In the genomic region with DNA sequence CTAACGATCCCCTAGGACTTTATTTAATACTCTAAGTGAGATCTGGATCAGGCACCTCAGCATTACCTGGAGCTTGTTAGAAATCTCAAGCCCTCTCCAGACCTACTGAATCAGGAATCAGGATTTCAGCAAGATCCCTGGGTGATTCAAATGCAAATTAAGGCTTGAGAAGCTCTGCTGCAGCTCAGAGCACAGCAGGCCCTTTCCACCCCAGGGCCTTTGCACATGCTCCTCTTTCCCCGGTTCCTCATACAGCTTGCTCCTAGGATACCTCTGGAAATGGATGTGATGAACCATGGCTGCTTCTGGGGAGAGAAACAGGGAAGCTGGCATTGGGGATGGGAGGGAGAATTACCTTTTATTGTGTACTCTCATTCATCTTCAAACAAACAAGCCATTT, we compare ENCODE assay signal across 14 cellular contexts. TPM values are rescaled to one million over a fixed set of nuclear protein-coding genes. Genes with fewer than 3 reads are reported as not detected.
DNase-seq lines count a peak whose midpoint lies in the region; ATAC-seq, FAIRE-seq and TF ChIP-seq lines count a peak whose summit lies in the region.
"Had no signal": no experiment of that assay in that cellular context is flagged by ENCODE, and none has a peak within 500 bp of the region (broad histone marks: within the 10 kb centered on the region; RNA-seq: fewer than 3 reads in every experiment).

No MANE protein-coding gene starts in this region.

- no TSS peak for BruUV-seq in HepG2 (replicated peaks; lab: Mats Ljungman, UMichigan)

- no peak overlapping the region for H3K9ac ChIP-seq in HepG2 (ENCODE audit: insufficient read depth, low read depth, low read length)

- H3K9me3 Mint-ChIP-seq in activated CD4-positive, alpha-beta memory T cell treated with anti-CD3 and anti-CD28 coated beads, Interleukin-2, amount 10 ng/mL, durations not matched to agents 7 days and 5 days: no peaks in the 10 kb centered on the region
- H3K9me3 Mint-ChIP-seq in immature natural killer cell: no peaks in the 10 kb centered on the region

- peak overlapping the region; percentile 97 for H3K4me3 Mint-ChIP-seq in activated CD4-positive, alpha-beta memory T cell treated with anti-CD3 and anti-CD28 coated beads, Interleukin-2, amount 10 ng/mL, durations not matched to agents 7 days and 5 days
- H3K4me3 Mint-ChIP-seq in immature natural killer cell: peak overlapping the region; percentile 78 to 92 (median 85)

- TF ChIP-seq POLR2A in HepG2 (IDR thresholded peaks at IDR 0.05; ENCODE audit: insufficient read depth in 1 of 2, low read depth in 2 of 2, low read length in 2 of 2) (no peak), right lobe of liver (IDR thresholded peaks at IDR 0.05) (no peak), upper lobe of left lung (IDR thresholded peaks at IDR 0.05) (no peak)

- H3K79me2 ChIP-seq in HepG2 (ENCODE audit: insufficient read depth, low read length): no peaks in the 10 kb centered on the region

- in situ Hi-C loops in HepG2 (cut with HindIII; ENCODE audit: extremely low pct_ligation_motif_present, low pct_unique_long_range_greater_than_20kb) (no loop called here), brain microvascular endothelial cell (cut with HindIII; ENCODE audit: low pct_ligation_motif_present, low sequenced_read_pairs) (no loop called here)

- no peak for FAIRE-seq in HepG2 (lab: Jason Lieb, UNC)
- no peak for FAIRE-seq in HTR-8/SVneo (lab: Jason Lieb, UNC)
- FAIRE-seq: colon, G401.6 had no signal

- H2AFZ ChIP-seq in HepG2 (ENCODE audit: low read length): no peak overlapping the region

- no peaks in the 10 kb centered on the region for H3K27me3 Mint-ChIP-seq in activated CD4-positive, alpha-beta memory T cell treated with anti-CD3 and anti-CD28 coated beads, Interleukin-2, amount 10 ng/mL, durations not matched to agents 7 days and 5 days
- H3K27me3 Mint-ChIP-seq in immature natural killer cell (ENCODE audit: low read depth in 3 of 3): peaks cover 3 to 6% (median 3%) of the 10 kb centered on the region in 3 donors

- H3K9me3 ChIP-seq in HepG2 (ENCODE audit: low read length): no peaks in the 10 kb centered on the region
- no peaks in the 10 kb centered on the region for H3K9me3 ChIP-seq in right lobe of liver
- no peaks in the 10 kb centered on the region for H3K9me3 ChIP-seq in upper lobe of left lung
- H3K9me3 ChIP-seq: ovary, SJSA1 had no signal

- H3K27me3 ChIP-seq in HepG2 (ENCODE audit: control insufficient read depth in 1 of 2, insufficient read depth in 2 of 2, low read length in 2 of 2): no peaks in the 10 kb centered on the region
- no peaks in the 10 kb centered on the region for H3K27me3 ChIP-seq in right lobe of liver
- no peaks in the 10 kb centered on the region for H3K27me3 ChIP-seq in upper lobe of left lung
- H3K27me3 ChIP-seq in brain microvascular endothelial cell (replicated peaks): no peaks in the 10 kb centered on the region
- H3K27me3 ChIP-seq: ovary, SJSA1 had no signal

- ATAC-seq in HepG2 (no peak), right lobe of liver (no peak), upper lobe of left lung (ENCODE audit: low FRiP score in 2 of 2) (no peak)

- peaks cover 14% of the 10 kb centered on the region for H3K36me3 Mint-ChIP-seq in activated CD4-positive, alpha-beta memory T cell treated with anti-CD3 and anti-CD28 coated beads, Interleukin-2, amount 10 ng/mL, durations not matched to agents 7 days and 5 days (ENCODE audit: low read depth)
- H3K36me3 Mint-ChIP-seq in immature natural killer cell: peaks cover 0 to 4% (median 0%) of the 10 kb centered on the region in 3 donors

- peaks cover 70% of the 10 kb centered on the region for H3K4me1 Mint-ChIP-seq in activated CD4-positive, alpha-beta memory T cell treated with anti-CD3 and anti-CD28 coated beads, Interleukin-2, amount 10 ng/mL, durations not matched to agents 7 days and 5 days
- peaks cover 69 to 71% of the 10 kb centered on the region in 2 donors for H3K4me1 Mint-ChIP-seq in immature natural killer cell

- POLR2A ChIA-PET in HepG2 (lab: Yijun Ruan, JAX): interaction anchor here (2.2 kb wide), 1 partner anchor 25 kb away, joined by 7 read pairs; no protein-coding TSS in a partner anchor
- POLR2A ChIA-PET in activated CD4-positive, alpha-beta memory T cell treated with anti-CD3 and anti-CD28 coated beads, Interleukin-2, amount 10 ng/mL, durations not matched to agents 7 days and 5 days (lab: Charles Lee): interaction anchor here (0.6 to 13.6 kb wide), 34 partner anchors 8 to 410 kb away, joined by 3 to 291 read pairs (median 5); partner anchors contain the start of genes C2orf15, COA5, LIPT1 and MGAT4A

- no peak overlapping the region for H3K27ac ChIP-seq in HepG2 (ENCODE audit: extremely low read length, insufficient read depth, low read length)
- H3K27ac ChIP-seq in right lobe of liver: no peak overlapping the region
- H3K27ac ChIP-seq in upper lobe of left lung: peak overlapping the region; percentile 29 to 60 (median 46)
- H3K27ac ChIP-seq in brain microvascular endothelial cell: no peak overlapping the region
- H3K27ac ChIP-seq: ovary, SJSA1 had no signal

- H3K4me1 ChIP-seq in HepG2 (ENCODE audit: insufficient read depth, low read length) (peaks cover 61% of the 10 kb centered on the region), right lobe of liver (no peaks in the 10 kb centered on the region), upper lobe of left lung (peaks cover 17 to 50% (median 30%) of the 10 kb centered on the region in 4 donors)
- H3K4me1 ChIP-seq: SJSA1 had no signal

- no peaks in the 10 kb centered on the region for H4K20me1 ChIP-seq in HepG2 (ENCODE audit: insufficient read depth, low read length)

- no peak for TF ChIP-seq RAD21 in HepG2 (CRISPR knock-in tag; IDR thresholded peaks at IDR 0.05)

- CTCF ChIA-PET in HepG2 (lab: Yijun Ruan, JAX; ENCODE audit: low intra/inter-chr PET ratio, low total read pairs): no interaction called here
- CTCF ChIA-PET in activated CD4-positive, alpha-beta memory T cell treated with anti-CD3 and anti-CD28 coated beads, Interleukin-2, amount 10 ng/mL, durations not matched to agents 7 days and 5 days (lab: Charles Lee): interaction anchor here (0.7 to 2.8 kb wide), 18 partner anchors 9 to 137 kb away, joined by 3 to 21 read pairs (median 5); partner anchors contain the start of gene MGAT4A

- no peaks in the 10 kb centered on the region for H3K36me3 ChIP-seq in HepG2 (replicated peaks in 1 of 2; ENCODE audit: control insufficient read depth in 1 of 2, insufficient read depth in 2 of 2, low read length in 2 of 2)
- H3K36me3 ChIP-seq in right lobe of liver: no peaks in the 10 kb centered on the region
- no peaks in the 10 kb centered on the region for H3K36me3 ChIP-seq in upper lobe of left lung
- no peaks in the 10 kb centered on the region for H3K36me3 ChIP-seq in brain microvascular endothelial cell (replicated peaks)
- H3K36me3 ChIP-seq: ovary, SJSA1 had no signal

- no peak overlapping the region for H3K4me3 ChIP-seq in HepG2 (replicated peaks in 1 of 3; ENCODE audit: insufficient read depth in 1 of 3, low read depth in 2 of 3, low read length in 3 of 3)
- no peak overlapping the region for H3K4me3 ChIP-seq in right lobe of liver
- H3K4me3 ChIP-seq in upper lobe of left lung: peak overlapping the region in 1 of 4 donors; percentile 8
- no peak overlapping the region for H3K4me3 ChIP-seq in brain microvascular endothelial cell (ENCODE audit: low read depth, low read length)
- H3K4me3 ChIP-seq: ovary, SJSA1 had no signal

- no peak overlapping the region for H3K4me2 ChIP-seq in HepG2 (ENCODE audit: low read depth, low read length)

- intact Hi-C loops in HepG2 (cut with micrococcal nuclease; ENCODE audit: unreplicated experiment): no loop called here
- intact Hi-C loops in right lobe of liver (cut with DNase I): no loop called here

- TF ChIP-seq CTCF in HepG2 (CRISPR knock-in tag; IDR thresholded peaks at IDR 0.05): no peak
- TF ChIP-seq CTCF in right lobe of liver (IDR thresholded peaks at IDR 0.05): no peak
- no peak for TF ChIP-seq CTCF in upper lobe of left lung (IDR thresholded peaks at IDR 0.05)
- TF ChIP-seq CTCF in brain microvascular endothelial cell (IDR thresholded peaks at IDR 0.05; ENCODE audit: low read depth, low read length, missing control alignments): no peak

- 75% methylated on average over 2 of the region's 2 CpGs for WGBS in HepG2 (ENCODE audit: low lambda C conversion rate)
- WGBS in right lobe of liver (ENCODE audit: insufficient coverage, low coverage, low lambda C conversion rate, missing lambda C conversion rate): 66% methylated on average over 2 of the region's 2 CpGs
- 80 to 86% methylated on average over 2 of the region's 2 CpGs for WGBS in upper lobe of left lung, 2 donors

- H3K27ac Mint-ChIP-seq in activated CD4-positive, alpha-beta memory T cell treated with anti-CD3 and anti-CD28 coated beads, Interleukin-2, amount 10 ng/mL, durations not matched to agents 7 days and 5 days: peak overlapping the region; percentile 98
- peak overlapping the region; percentile 92 to 99 (median 96) for H3K27ac Mint-ChIP-seq in immature natural killer cell

- no peak for DNase-seq in HepG2 (ENCODE audit: low spot score)
- no peak for DNase-seq in right lobe of liver
- no peak for DNase-seq in activated CD4-positive, alpha-beta memory T cell treated with anti-CD3 and anti-CD28 coated beads, Interleukin-2, amount 10 ng/mL, durations not matched to agents 7 days and 5 days
- no peak for DNase-seq in immature natural killer cell
- no peak for DNase-seq in upper lobe of left lung
- DNase-seq in GM19238 (ENCODE audit: insufficient read length, low spot score): no peak
- DNase-seq in brain microvascular endothelial cell: no peak
- DNase-seq in HTR-8/SVneo (ENCODE audit: insufficient read length, low spot score): no peak
- DNase-seq: NCI-H1436 treated with DMSO at 0.1 percent for 48 hours, NCI-H82, ovary had no signal

- TF ChIP-seq EP300 in HepG2 (IDR thresholded peaks at IDR 0.05; ENCODE audit: low read depth in 2 of 2, low read length in 2 of 2) (no peak), HepG2 (CRISPR knock-in tag; IDR thresholded peaks at IDR 0.05; ENCODE audit: borderline replicate concordance) (no peak), upper lobe of left lung (IDR thresholded peaks at IDR 0.05) (no peak)

RNA-seq across cellular contexts. Expression of gene MGAT4A, which starts 40.3 kb away (rescaled TPM):
- total RNA-seq in HepG2 (2016; rRNA removed; fragmentation: Illumina TruSeq; extraction: Trizol) (90.9 and 97.6 TPM in 2 replicates), right lobe of liver (10 to 100 TPM in 5 of 6 experiments, 1 to 10 TPM in 1; 7.8 to 16.0 (median 11.7) TPM), upper lobe of left lung (10 to 100 TPM; 28.4 to 69.6 (median 53.6) TPM)
- total RNA-seq in HepG2 (2016; cell fraction: cytosol; rRNA removed; fragmentation: Illumina TruSeq; extraction: Trizol; ENCODE audit: low read depth): 50.4 and 51.6 TPM in 2 replicates
- total RNA-seq in HepG2 (2016; cell fraction: insoluble cytoplasmic fraction; rRNA removed; fragmentation: Illumina TruSeq; extraction: Trizol): 92.4 and 95.8 TPM in 2 replicates
- 77.5 and 91.0 TPM in 2 replicates for total RNA-seq in HepG2 (2016; cell fraction: membrane; rRNA removed; fragmentation: Illumina TruSeq; extraction: Trizol)
- total RNA-seq in HepG2 (2016; cell fraction: nucleus; rRNA removed; fragmentation: Illumina TruSeq; extraction: Trizol): 116 and 118 TPM in 2 replicates
- polyA plus RNA-seq in HepG2 (2011; rRNA removed) (38.4 and 47.2 TPM in 2 replicates), immature natural killer cell (100 to 1,000 TPM; 113 to 155 (median 128) TPM)
- 18.0 and 30.5 TPM in 2 replicates for polyA plus RNA-seq in HepG2 (2011; cell fraction: cytosol; rRNA removed)
- 26.7 and 31.3 TPM in 2 replicates for polyA plus RNA-seq in HepG2 (2011; cell fraction: nucleus; rRNA removed)
- polyA plus RNA-seq in HepG2 (2012): 57.2 and 70.3 TPM in 2 replicates
- polyA plus RNA-seq in HepG2 (2016; cell fraction: cytosol; fragmentation: Illumina TruSeq; extraction: Trizol; ENCODE audit: low read depth): 40.5 and 43.0 TPM in 2 replicates
- 43.1 and 44.6 TPM in 2 replicates for polyA plus RNA-seq in HepG2 (2016; cell fraction: insoluble cytoplasmic fraction; fragmentation: Illumina TruSeq; extraction: Trizol; ENCODE audit: low read depth)
- 40.4 and 43.5 TPM in 2 replicates for polyA plus RNA-seq in HepG2 (2016; cell fraction: membrane; fragmentation: Illumina TruSeq; extraction: Trizol; ENCODE audit: low read depth)
- polyA plus RNA-seq in HepG2 (2016; cell fraction: nucleus; fragmentation: Illumina TruSeq; extraction: Trizol; ENCODE audit: insufficient read depth, low read depth): 58.4 and 61.2 TPM in 2 replicates
- polyA minus RNA-seq in HepG2 (2011; rRNA and poly(A)+ RNA removed; ENCODE audit: low replicate concordance): 0.05 and 64.4 TPM in 2 replicates
- polyA minus RNA-seq in HepG2 (2011; cell fraction: cytosol; rRNA and poly(A)+ RNA removed): 52.3 and 65.5 TPM in 2 replicates
- 154 and 209 TPM in 2 replicates for polyA minus RNA-seq in HepG2 (2011; cell fraction: nucleus; rRNA and poly(A)+ RNA removed)
- 10 to 100 TPM; 69.8 to 80.6 TPM for total RNA-seq in activated CD4-positive, alpha-beta memory T cell treated with anti-CD3 and anti-CD28 coated beads, Interleukin-2, amount 10 ng/mL, durations not matched to agents 7 days and 5 days
- total RNA-seq: SJSA1 had no signal

Comparison
In these comparisons a context has a peak if more than half of its experiments do, and no peak if none do; other contexts are left out.
1. H3K27ac ChIP-seq: peak in upper lobe of left lung (4 of 4); none in HepG2 (single experiment), right lobe of liver (0 of 3) and brain microvascular endothelial cell (single experiment).